Comparison of ENCODE assay signal across 24 cellular contexts in genomic region chr7:115227473-115228235, GRCh38.
"Had no signal": no experiment of that assay in that cellular context is flagged by ENCODE, and none has a peak within 500 bp of the region (broad histone marks: within the 10 kb centered on the region; RNA-seq: fewer than 3 reads in every experiment).

No MANE protein-coding gene starts in this region.

- H3K36me3 Mint-ChIP-seq: activated naive CD4-positive, alpha-beta T cell treated with anti-CD3 and anti-CD28 coated beads, Interleukin-2, amount 10 ng/mL, durations not matched to agents 7 days and 5 days; activated naive CD8-positive, alpha-beta T cell treated with anti-CD3 and anti-CD28 coated beads for 36 hours had no signal

- H3K27ac Mint-ChIP-seq: activated CD4-positive, alpha-beta memory T cell treated with anti-CD3 and anti-CD28 coated beads, Interleukin-2, amount 10 ng/mL, durations not matched to agents 7 days and 5 days; activated CD4-positive, alpha-beta T cell treated with anti-CD3 and anti-CD28 coated beads, Interleukin-2, amount 10 ng/mL, durations not matched to agents 7 days and 5 days; activated naive CD4-positive, alpha-beta T cell treated with anti-CD3 and anti-CD28 coated beads, Interleukin-2, amount 10 ng/mL, durations not matched to agents 7 days and 5 days; activated naive CD8-positive, alpha-beta T cell treated with anti-CD3 and anti-CD28 coated beads for 36 hours; activated T-helper 2 cell treated with anti-CD3 and anti-CD28 coated beads, Interferon-gamma antibody, Interleukin-2, Interleukin-4, amounts not matched to agents 10 μg/mL and 5 μg/mL and 100 μg/mL, durations not matched to agents 14 hours and 24 hours and 36 hours had no signal

- H3K4me3 Mint-ChIP-seq: activated CD4-positive, alpha-beta memory T cell treated with anti-CD3 and anti-CD28 coated beads, Interleukin-2, amount 10 ng/mL, durations not matched to agents 7 days and 5 days; activated CD4-positive, alpha-beta T cell treated with anti-CD3 and anti-CD28 coated beads, Interleukin-2, amount 10 ng/mL, durations not matched to agents 7 days and 5 days; activated naive CD4-positive, alpha-beta T cell treated with anti-CD3 and anti-CD28 coated beads, Interleukin-2, amount 10 ng/mL, durations not matched to agents 7 days and 5 days; activated naive CD8-positive, alpha-beta T cell treated with anti-CD3 and anti-CD28 coated beads for 36 hours had no signal

- H3K4me3 ChIP-seq: K562 had no signal

- H3K27ac ChIP-seq: VCaP had no signal

- H3K27me3 Mint-ChIP-seq: activated CD4-positive, alpha-beta memory T cell treated with anti-CD3 and anti-CD28 coated beads, Interleukin-2, amount 10 ng/mL, durations not matched to agents 7 days and 5 days; activated CD4-positive, alpha-beta T cell treated with anti-CD3 and anti-CD28 coated beads, Interleukin-2, amount 10 ng/mL, durations not matched to agents 7 days and 5 days; activated naive CD4-positive, alpha-beta T cell treated with anti-CD3 and anti-CD28 coated beads, Interleukin-2, amount 10 ng/mL, durations not matched to agents 7 days and 5 days had no signal

- ATAC-seq: K562, PC-3 had no signal

- H3K9me3 Mint-ChIP-seq: activated CD4-positive, alpha-beta memory T cell treated with anti-CD3 and anti-CD28 coated beads, Interleukin-2, amount 10 ng/mL, durations not matched to agents 7 days and 5 days; activated CD4-positive, alpha-beta T cell treated with anti-CD3 and anti-CD28 coated beads, Interleukin-2, amount 10 ng/mL, durations not matched to agents 7 days and 5 days; activated naive CD4-positive, alpha-beta T cell treated with anti-CD3 and anti-CD28 coated beads, Interleukin-2, amount 10 ng/mL, durations not matched to agents 7 days and 5 days; activated naive CD8-positive, alpha-beta T cell treated with anti-CD3 and anti-CD28 coated beads for 36 hours; activated T-helper 2 cell treated with anti-CD3 and anti-CD28 coated beads, Interferon-gamma antibody, Interleukin-2, Interleukin-4, amounts not matched to agents 10 μg/mL and 5 μg/mL and 100 μg/mL, durations not matched to agents 14 hours and 24 hours and 36 hours had no signal

- DNase-seq: activated CD4-positive, alpha-beta memory T cell treated with anti-CD3 and anti-CD28 coated beads, Interleukin-2, amount 10 ng/mL, durations not matched to agents 7 days and 5 days; activated CD4-positive, alpha-beta T cell treated with anti-CD3 and anti-CD28 coated beads, Interleukin-2, amount 10 ng/mL, durations not matched to agents 7 days and 5 days; activated CD4-positive, CD25-positive, alpha-beta regulatory T cell; activated gamma-delta T cell treated with Interleukin-2 at 50 U/mL for 16 hours; activated naive CD4-positive, alpha-beta T cell treated with anti-CD3 and anti-CD28 coated beads, Interleukin-2, amount 10 ng/mL, durations not matched to agents 7 days and 5 days; activated naive CD8-positive, alpha-beta T cell treated with anti-CD3 and anti-CD28 coated beads for 36 hours; activated T-cell treated with anti-CD3 and anti-CD28 coated beads for 4 hours; activated T-cell treated with anti-CD3 and anti-CD28 coated beads, Interleukin-2, amount 50 U/mL, for 48 hours; Karpas-422; MM.1S; NCI-H1105; NCI-H1436; NCI-H1694 treated with DMSO at 0.1 percent for 48 hours; NCI-H2029 treated with DMSO at 0.1 percent for 48 hours; NCI-H510A treated with DMSO at 0.1 percent for 48 hours; NCI-H69; NK-92 treated with Interleukin-12 subunit alpha and Interleukin-12 subunit beta, amount 100 ng/mL, for 24 hours; PC-3; SIG-M5; T-helper 2 cell; T1000 had no signal
